16 cellular contexts compared by ENCODE assay signal in genomic region chr1:1164361-1164700, GRCh38. TPM values are rescaled to one million over a fixed set of nuclear protein-coding genes. Genes with fewer than 3 reads are reported as not detected.
DNase-seq lines count a peak whose midpoint lies in the region; ATAC-seq and TF ChIP-seq lines count a peak whose summit lies in the region.
"Had no signal": no experiment of that assay in that cellular context is flagged by ENCODE, and none has a peak within 500 bp of the region (broad histone marks: within the 10 kb centered on the region; RNA-seq: fewer than 3 reads in every experiment).

No MANE protein-coding gene starts in this region.

- H3K4me2 ChIP-seq in parathyroid adenoma (ENCODE audit: low read length): peak overlapping the region; percentile 96

- no peaks in the 10 kb centered on the region for H3K79me2 ChIP-seq in parathyroid adenoma

- TF ChIP-seq CTCF in WTC11 (IDR thresholded peaks at IDR 0.05): no peak
- TF ChIP-seq CTCF in parathyroid adenoma (IDR thresholded peaks at IDR 0.05): no peak
- TF ChIP-seq CTCF in WERI-Rb-1 (IDR thresholded peaks at IDR 0.05; ENCODE audit: low read depth, low read length): no peak

- H3K4me3 ChIP-seq in iPS-18a (ENCODE audit: low read length) (no peak overlapping the region), parathyroid adenoma (ENCODE audit: low read depth, low read length) (peak overlapping the region; percentile 91), WERI-Rb-1 (ENCODE audit: low read depth, low read length) (no peak overlapping the region)
- H3K4me3 ChIP-seq: ascending aorta, coronary artery had no signal

- POLR2A ChIA-PET in WTC11 (lab: Charles Lee): interaction anchor here (1.1 kb wide), 1 partner anchor 9 kb away, joined by 4 read pairs; the partner anchor contains the start of gene TTLL10

- DNase-seq in COR-L47 (lab: John Stamatoyannopoulos, UW) (peak; percentile 16), WTC11 (ENCODE audit: low spot score) (no peak), OCI-M1 (lab: John Stamatoyannopoulos, UW) (no peak), WERI-Rb-1 (no peak), SW480 (ENCODE audit: low spot score) (no peak)
- no peak for DNase-seq in stimulated activated CD4-positive, alpha-beta T cell treated with anti-CD3 and anti-CD28 coated beads, Interleukin-2, amount 100 ng/mL, for 24 hours
- DNase-seq: GDM1, posterior cingulate gyrus, RPMI8226, T-cell had no signal

- no peak overlapping the region for H3K27ac ChIP-seq in iPS-18a (ENCODE audit: low read length)
- H3K27ac ChIP-seq in parathyroid adenoma: no peak overlapping the region
- H3K27ac ChIP-seq in WERI-Rb-1: no peak overlapping the region
- H3K27ac ChIP-seq: ascending aorta, coronary artery had no signal

- H3K4me1 Mint-ChIP-seq in WTC11: peaks cover 11% of the 10 kb centered on the region

- H3K9me3 Mint-ChIP-seq in WTC11: no peaks in the 10 kb centered on the region
- H3K9me3 Mint-ChIP-seq: T-cell had no signal

- H3K36me3 ChIP-seq in iPS-18a (ENCODE audit: control insufficient read depth, low read depth, low read length): no peaks in the 10 kb centered on the region
- no peaks in the 10 kb centered on the region for H3K36me3 ChIP-seq in parathyroid adenoma (ENCODE audit: control insufficient read depth, insufficient read depth, low read length)
- H3K36me3 ChIP-seq in WERI-Rb-1: no peaks in the 10 kb centered on the region
- H3K36me3 ChIP-seq: ascending aorta had no signal

- peak overlapping the region; percentile 37 for H3K4me3 Mint-ChIP-seq in WTC11
- H3K4me3 Mint-ChIP-seq: T-cell had no signal

- H3K4me1 ChIP-seq in iPS-18a (ENCODE audit: control insufficient read depth, low read depth, low read length) (peaks cover 18% of the 10 kb centered on the region), parathyroid adenoma (no peaks in the 10 kb centered on the region)
- H3K4me1 ChIP-seq: ascending aorta had no signal

- CTCF ChIA-PET in WTC11 (lab: Charles Lee): interaction anchor here (1.0 to 2.0 kb wide), 5 partner anchors 9 to 151 kb away, joined by 3 to 8 read pairs (median 3); partner anchors contain the start of genes ISG15, SDF4, TNFRSF18 and TTLL10

- peaks cover 7% of the 10 kb centered on the region for H3K27me3 Mint-ChIP-seq in WTC11 (ENCODE audit: low read depth)

- H2AFZ ChIP-seq in parathyroid adenoma: no peak overlapping the region

- no peak overlapping the region; the same call in 1 of the 2 replicates for H3K27ac Mint-ChIP-seq in WTC11
- H3K27ac Mint-ChIP-seq: T-cell had no signal

- no peak for ATAC-seq in WTC11
- ATAC-seq: T-cell had no signal

- H3K9me3 ChIP-seq in iPS-18a (ENCODE audit: control insufficient read depth, low read depth, low read length) (no peaks in the 10 kb centered on the region), parathyroid adenoma (ENCODE audit: control insufficient read depth, low read length) (no peaks in the 10 kb centered on the region), WERI-Rb-1 (ENCODE audit: severe bottlenecking) (no peaks in the 10 kb centered on the region)
- H3K9me3 ChIP-seq: ascending aorta had no signal

- peak overlapping the region; percentile 5 for H3K9ac ChIP-seq in iPS-18a (ENCODE audit: low read length)
- no peak overlapping the region for H3K9ac ChIP-seq in parathyroid adenoma

- no peaks in the 10 kb centered on the region for H3K36me3 Mint-ChIP-seq in WTC11
- H3K36me3 Mint-ChIP-seq: T-cell had no signal

- peaks cover 3% of the 10 kb centered on the region for H3K27me3 ChIP-seq in iPS-18a (ENCODE audit: control insufficient read depth, insufficient read depth, low read length)
- no peaks in the 10 kb centered on the region for H3K27me3 ChIP-seq in parathyroid adenoma (ENCODE audit: control insufficient read depth, insufficient read depth, low read length)
- no peaks in the 10 kb centered on the region for H3K27me3 ChIP-seq in WERI-Rb-1 (ENCODE audit: insufficient read depth, low read depth, severe bottlenecking)

TF ChIP-seq in WTC11, 78 proteins besides CTCF, POLR2A, EP300 and RAD21:
- TF ChIP-seq, protein P1, sequence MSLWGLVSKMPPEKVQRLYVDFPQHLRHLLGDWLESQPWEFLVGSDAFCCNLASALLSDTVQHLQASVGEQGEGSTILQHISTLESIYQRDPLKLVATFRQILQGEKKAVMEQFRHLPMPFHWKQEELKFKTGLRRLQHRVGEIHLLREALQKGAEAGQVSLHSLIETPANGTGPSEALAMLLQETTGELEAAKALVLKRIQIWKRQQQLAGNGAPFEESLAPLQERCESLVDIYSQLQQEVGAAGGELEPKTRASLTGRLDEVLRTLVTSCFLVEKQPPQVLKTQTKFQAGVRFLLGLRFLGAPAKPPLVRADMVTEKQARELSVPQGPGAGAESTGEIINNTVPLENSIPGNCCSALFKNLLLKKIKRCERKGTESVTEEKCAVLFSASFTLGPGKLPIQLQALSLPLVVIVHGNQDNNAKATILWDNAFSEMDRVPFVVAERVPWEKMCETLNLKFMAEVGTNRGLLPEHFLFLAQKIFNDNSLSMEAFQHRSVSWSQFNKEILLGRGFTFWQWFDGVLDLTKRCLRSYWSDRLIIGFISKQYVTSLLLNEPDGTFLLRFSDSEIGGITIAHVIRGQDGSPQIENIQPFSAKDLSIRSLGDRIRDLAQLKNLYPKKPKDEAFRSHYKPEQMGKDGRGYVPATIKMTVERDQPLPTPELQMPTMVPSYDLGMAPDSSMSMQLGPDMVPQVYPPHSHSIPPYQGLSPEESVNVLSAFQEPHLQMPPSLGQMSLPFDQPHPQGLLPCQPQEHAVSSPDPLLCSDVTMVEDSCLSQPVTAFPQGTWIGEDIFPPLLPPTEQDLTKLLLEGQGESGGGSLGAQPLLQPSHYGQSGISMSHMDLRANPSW (CRISPR knock-in tag; conservative IDR thresholded peaks at IDR 0.05; ENCODE audit: low read depth): no peak
- TF ChIP-seq ELF4 (CRISPR knock-in tag; IDR thresholded peaks at IDR 0.05; ENCODE audit: low read depth) (0 out of 2 replicates have a peak, but pooled peaks have one; percentile 16), TP53 (CRISPR knock-in tag; IDR thresholded peaks at IDR 0.05) (no peak)

RNA-seq across cellular contexts. Expression of gene TTLL10, which starts 9.3 kb away (rescaled TPM):
- 0.78 to 1.1 TPM (median 1.1 TPM) in 3 replicates for total RNA-seq in WTC11 (2021)
- total RNA-seq: ascending aorta, lung microvascular endothelial cell, temporal lobe had no signal

RNA-seq across cellular contexts. Expression of gene TNFRSF18, which starts 42.1 kb away (rescaled TPM):
- total RNA-seq in WTC11 (2021): 0.83 to 1.2 TPM (median 1.1 TPM) in 3 replicates
- total RNA-seq: ascending aorta, temporal lobe had no signal

RNA-seq across cellular contexts. Expression of gene C1orf159, which starts 48.4 kb away (rescaled TPM):
- 13.9 to 17.8 TPM (median 14.0 TPM) in 3 replicates for total RNA-seq in WTC11 (2021)

RNA-seq across cellular contexts. Expression of gene TNFRSF4, which starts 49.6 kb away (rescaled TPM):
- 0.18 to 0.33 TPM in 2 of 3 replicates, not detected in the other for total RNA-seq in WTC11 (2021)
- total RNA-seq: temporal lobe had no signal
